8 cellular contexts compared by ENCODE assay signal in the genomic region with DNA sequence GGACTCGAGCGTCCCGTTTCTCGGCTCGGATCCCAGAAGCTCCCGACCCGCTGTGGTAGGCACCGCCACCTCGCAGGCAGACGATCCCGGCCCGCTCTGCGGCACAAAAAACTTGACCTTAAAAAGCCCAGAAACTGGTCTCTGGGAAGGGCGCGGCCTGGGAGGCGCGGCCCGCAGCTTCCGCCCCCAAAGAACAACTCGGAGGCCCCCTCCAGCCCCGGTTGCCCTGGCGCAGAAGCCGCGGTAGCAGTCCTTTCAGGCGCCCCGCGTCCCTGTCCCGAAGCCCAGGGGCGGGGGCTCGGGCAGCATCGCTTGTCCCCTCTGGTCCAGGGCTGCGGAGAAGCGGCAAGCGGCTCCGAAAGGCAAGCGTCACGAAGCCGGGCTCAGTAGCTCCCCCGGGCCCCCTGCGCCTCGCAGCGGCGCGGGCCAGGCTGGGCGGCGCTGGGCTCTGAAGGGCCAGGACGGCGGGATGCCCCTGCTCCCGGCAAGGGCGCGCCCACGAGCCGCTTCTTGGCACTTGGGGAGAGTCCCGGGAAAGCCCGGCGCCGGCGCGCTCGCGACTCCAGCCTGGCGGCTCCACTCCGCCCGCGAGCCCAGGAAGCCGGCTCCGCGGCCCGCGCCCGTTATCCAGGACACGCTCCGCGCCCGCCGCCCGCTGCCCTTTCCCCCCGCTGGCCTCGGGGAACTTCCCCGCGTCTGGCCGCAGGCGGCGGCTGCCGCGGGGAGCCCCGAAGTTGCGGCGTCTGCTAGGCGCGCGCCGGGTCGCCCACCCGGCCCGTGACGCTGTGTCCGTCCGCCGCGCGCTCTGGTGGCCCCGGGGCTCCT. TPM values are rescaled to one million over a fixed set of nuclear protein-coding genes. Genes with fewer than 3 reads are reported as not detected.
DNase-seq lines count a peak whose midpoint lies in the region; ATAC-seq, FAIRE-seq and TF ChIP-seq lines count a peak whose summit lies in the region.

Gene GCNT4 (minus strand): TSS at position 98 of the 825 bp plus-strand sequence. CDS start 22,521 bp downstream, outside the sequence.

- H3K23ac ChIP-seq in H1 (ENCODE audit: insufficient read length) (no peak within 1 kb of the TSS), mesenchymal stem cell (ENCODE audit: low read length in 2 of 2) (peak within 1 kb of the TSS in 1 of 2 experiments; percentile 37)

- CTCF ChIA-PET in Caco-2 (lab: Charles Lee), result interaction anchor here (1.0 kb wide), 1 partner anchor 127 kb away, joined by 3 read pairs; no protein-coding TSS in a partner anchor
- CTCF ChIA-PET in activated CD4-positive, alpha-beta T cell treated with anti-CD3 and anti-CD28 coated beads, Interleukin-2, amount 10 ng/mL, durations not matched to agents 7 days and 5 days (lab: Charles Lee), result interaction anchor here (0.6 to 1.5 kb wide), 7 partner anchors 11 to 1903 kb away, joined by 3 to 9 read pairs (median 3); partner anchors contain the start of gene ANKRD31
- CTCF ChIA-PET in H1 (lab: Charles Lee; ENCODE audit: partially characterized antibody), result interaction anchor here (0.6 to 4.3 kb wide), 6 partner anchors 12 to 212 kb away, joined by 3 to 29 read pairs (median 5); partner anchors contain the start of gene ANKRD31

- H4K91ac ChIP-seq in H1 (replicated peaks; ENCODE audit: insufficient read length, low read length), result no peak within 1 kb of the TSS
- H4K91ac ChIP-seq in mesenchymal stem cell (ENCODE audit: low read length), result peak within 1 kb of the TSS; percentile 35

- peak within 1 kb of the TSS; percentile 51 to 90 (median 68) for H3K9ac ChIP-seq in H1 (replicated peaks in 1 of 4; ENCODE audit: extremely low read depth in 1 of 4, low read depth in 3 of 4, low read length in 3 of 4)
- peak within 1 kb of the TSS; percentile 86 for H3K9ac ChIP-seq in mesenchymal stem cell (ENCODE audit: low read length)

- peaks cover 34% of the 10 kb centered on the region for H3K4me1 ChIP-seq in Caco-2
- H3K4me1 ChIP-seq in H1 (replicated peaks in 1 of 4; ENCODE audit: control insufficient read depth in 3 of 4, insufficient read depth in 4 of 4, low read length in 3 of 4), result peaks cover 18 to 35% (median 27%) of the 10 kb centered on the region in 4 experiments
- peaks cover 27% of the 10 kb centered on the region for H3K4me1 ChIP-seq in mesenchymal stem cell (ENCODE audit: control insufficient read depth, insufficient read depth, low read depth, low read length)
- peaks cover 26 to 59% (median 56%) of the 10 kb centered on the region in 4 donors for H3K4me1 ChIP-seq in stomach

- H4K5ac ChIP-seq in H1 (ENCODE audit: insufficient read length, low read depth, low read length), result no peak within 1 kb of the TSS

- H2BK15ac ChIP-seq in H1 (ENCODE audit: low read length) (no peak within 1 kb of the TSS), mesenchymal stem cell (ENCODE audit: low read depth, poor library complexity, severe bottlenecking) (peak within 1 kb of the TSS; percentile 60)

- BruUV-seq in Caco-2 (replicated peaks; lab: Mats Ljungman, UMichigan), result no TSS peak

- H3K79me2 ChIP-seq in H1 (ENCODE audit: control insufficient read depth in 1 of 2, insufficient read depth in 2 of 2, low read length in 2 of 2), result peaks cover 0 to 46% of the 10 kb centered on the region in 2 experiments; a peak in 2 of 4 replicates

- H2BK5ac ChIP-seq in H1 (ENCODE audit: low read depth, low read length), result no peak within 1 kb of the TSS
- H2BK5ac ChIP-seq in mesenchymal stem cell (ENCODE audit: low read depth, low read length, poor library complexity, severe bottlenecking), result peak within 1 kb of the TSS; percentile 89

- 4% methylated on average over 54 of the region's 103 CpGs; no CpG with 5 or more reads in 1 of the 2 experiments for WGBS in H1 (ENCODE audit: extremely low coverage in 1 of 2, insufficient coverage in 1 of 2, insufficient read length in 1 of 2, insufficient replicate concordance in 2 of 2, low coverage in 1 of 2, low lambda C conversion rate in 2 of 2, missing lambda C conversion rate in 1 of 2), 2 experiments
- WGBS in mesenchymal stem cell, result 1% methylated on average over 70 of the region's 103 CpGs
- 0 to 1% (median 1%) methylated on average over 25 to 102 of the region's 103 CpGs for WGBS in stomach, 5 donors

- peak within 1 kb of the TSS; percentile 81 for H3K4me3 ChIP-seq in Caco-2 (ENCODE audit: low read depth, low read length)
- H3K4me3 ChIP-seq in H1 (ENCODE audit: extremely low read depth in 1 of 4, insufficient read depth in 2 of 4, low read depth in 3 of 4, low read length in 4 of 4), result peak within 1 kb of the TSS; percentile 68 to 76 (median 73)
- H3K4me3 ChIP-seq in mesenchymal stem cell (ENCODE audit: insufficient read depth in 1 of 2, low read depth in 1 of 2, low read length in 2 of 2), result peak within 1 kb of the TSS; percentile 77 to 82
- H3K4me3 ChIP-seq in stomach, result peak within 1 kb of the TSS; percentile 80 to 90 (median 86)

- H3K27ac ChIP-seq in H1 (ENCODE audit: low read depth, low read length) (no peak within 1 kb of the TSS), mesenchymal stem cell (ENCODE audit: low read length, poor library complexity, severe bottlenecking) (peak within 1 kb of the TSS; percentile 58), stomach (peak within 1 kb of the TSS; percentile 91 to 98 (median 96))

- H4K8ac ChIP-seq in H1 (ENCODE audit: extremely low read depth, insufficient read depth, low read length) (peak within 1 kb of the TSS; percentile 85; the same call in 1 of the 2 replicates), mesenchymal stem cell (ENCODE audit: low read length) (peak within 1 kb of the TSS; percentile 77)

- no peak for ATAC-seq in HG03280 (IDR thresholded peaks at IDR 0.05; ENCODE audit: unreplicated experiment)

- H3K14ac ChIP-seq in H1 (ENCODE audit: insufficient read length) (no peak within 1 kb of the TSS), mesenchymal stem cell (ENCODE audit: low read length in 2 of 2) (peak within 1 kb of the TSS in 1 of 2 experiments; percentile 75)

- TF ChIP-seq EP300 in H1 (IDR thresholded peaks at IDR 0.05; ENCODE audit: borderline replicate concordance in 1 of 2, low read depth in 2 of 2, low read length in 2 of 2) (no peak), stomach (IDR thresholded peaks at IDR 0.05) (no peak)

- no peaks in the 10 kb centered on the region for H3K9me3 Mint-ChIP-seq in Caco-2 (ENCODE audit: unreplicated experiment)
- H3K9me3 Mint-ChIP-seq in activated CD4-positive, alpha-beta T cell treated with anti-CD3 and anti-CD28 coated beads, Interleukin-2, amount 10 ng/mL, durations not matched to agents 7 days and 5 days, result no peaks in the 10 kb centered on the region

- H3K27me3 ChIP-seq in Caco-2 (replicated peaks; ENCODE audit: control insufficient read depth, insufficient read depth, low read length), result no peaks in the 10 kb centered on the region; the same call in 1 of the 2 replicates
- peaks cover 0 to 33% (median 15%) of the 10 kb centered on the region in 4 experiments; a peak in 4 of 7 replicates for H3K27me3 ChIP-seq in H1 (replicated peaks in 1 of 4; ENCODE audit: control insufficient read depth in 3 of 4, extremely low read depth in 1 of 4, insufficient read depth in 3 of 4, low read length in 3 of 4)
- H3K27me3 ChIP-seq in mesenchymal stem cell (ENCODE audit: control insufficient read depth in 1 of 2, insufficient read depth in 1 of 2, low read length in 2 of 2), result peaks cover 0 to 3% of the 10 kb centered on the region in 2 experiments
- peaks cover 0 to 23% (median 0%) of the 10 kb centered on the region in 3 donors for H3K27me3 ChIP-seq in stomach

- H3K9me3 ChIP-seq in Caco-2, result no peaks in the 10 kb centered on the region
- H3K9me3 ChIP-seq in H1 (ENCODE audit: insufficient read depth in 2 of 2, low read depth in 1 of 2, low read length in 1 of 2), result no peaks in the 10 kb centered on the region
- H3K9me3 ChIP-seq in mesenchymal stem cell (ENCODE audit: control insufficient read depth, low read length), result no peaks in the 10 kb centered on the region
- no peaks in the 10 kb centered on the region for H3K9me3 ChIP-seq in stomach

- TF ChIP-seq CTCF in Caco-2 (IDR thresholded peaks at IDR 0.05; ENCODE audit: insufficient read depth in 1 of 2, low read depth in 1 of 2, low read length in 1 of 2, severe bottlenecking in 1 of 2, unreplicated experiment in 1 of 2) (no peak), H1 (IDR thresholded peaks at IDR 0.05; ENCODE audit: control extremely low read depth in 1 of 3, insufficient read depth in 1 of 3, low read depth in 1 of 3, low read length in 3 of 3) (no peak), stomach (IDR thresholded peaks at IDR 0.05) (no peak)

- H3K36me3 Mint-ChIP-seq in Caco-2 (ENCODE audit: insufficient read depth, unreplicated experiment), result peaks cover 15% of the 10 kb centered on the region
- no peaks in the 10 kb centered on the region for H3K36me3 Mint-ChIP-seq in activated CD4-positive, alpha-beta T cell treated with anti-CD3 and anti-CD28 coated beads, Interleukin-2, amount 10 ng/mL, durations not matched to agents 7 days and 5 days (ENCODE audit: low read depth)

- FAIRE-seq in H1 (lab: Jason Lieb, UNC), result no peak

- H3K4me2 ChIP-seq in H1 (ENCODE audit: insufficient read depth in 1 of 2, low read depth in 2 of 2, low read length in 2 of 2) (peak within 1 kb of the TSS; percentile 93 to 97), mesenchymal stem cell (ENCODE audit: low read length, poor library complexity, severe bottlenecking) (peak within 1 kb of the TSS; percentile 78)

- DNase-seq in Caco-2, result peak; percentile 42 to 50
- DNase-seq in HK-2 (ENCODE audit: unreplicated experiment), result peak; percentile 57
- peak; percentile 38 for DNase-seq in activated CD4-positive, alpha-beta T cell treated with anti-CD3 and anti-CD28 coated beads, Interleukin-2, amount 10 ng/mL, durations not matched to agents 7 days and 5 days
- DNase-seq in H1 (ENCODE audit: low read depth in 1 of 2, low spot score in 2 of 2), result peak in 1 of 2 experiments; percentile 69
- DNase-seq in mesenchymal stem cell, result peak; percentile 68
- peak; percentile 52 for DNase-seq in stomach
- no peak for DNase-seq in NCI-H1694 (lab: John Stamatoyannopoulos, UW)

- H3K18ac ChIP-seq in H1 (ENCODE audit: extremely low read depth, low read length) (peak within 1 kb of the TSS; percentile 64), mesenchymal stem cell (ENCODE audit: low read depth in 1 of 2, low read length in 2 of 2) (peak within 1 kb of the TSS; percentile 87 to 89)

- no peak within 1 kb of the TSS for H3K56ac ChIP-seq in H1 (replicated peaks; ENCODE audit: insufficient read length, low read depth, low read length)

- H3K36me3 ChIP-seq in Caco-2 (ENCODE audit: control insufficient read depth, insufficient read depth, low read length) (no peaks in the 10 kb centered on the region), H1 (ENCODE audit: control insufficient read depth in 2 of 4, insufficient read depth in 4 of 4, low read length in 3 of 4) (no peaks in the 10 kb centered on the region), mesenchymal stem cell (ENCODE audit: control insufficient read depth in 1 of 2, insufficient read depth in 2 of 2, low read depth in 1 of 2, low read length in 2 of 2) (no peaks in the 10 kb centered on the region), stomach (no peaks in the 10 kb centered on the region)

- POLR2A ChIA-PET in Caco-2 (lab: Charles Lee) (interaction anchor here (0.6 kb wide), 1 partner anchor 284 kb away, joined by 11 read pairs; the partner anchor contains the start of gene HMGCR), H1 (lab: Charles Lee; ENCODE audit: partially characterized antibody) (interaction anchor here (0.8 to 3.2 kb wide), 2 partner anchors 13 to 184 kb away, joined by 3 to 12 read pairs; partner anchors contain the start of gene ANKRD31)
- POLR2A ChIA-PET in activated CD4-positive, alpha-beta T cell treated with anti-CD3 and anti-CD28 coated beads, Interleukin-2, amount 10 ng/mL, durations not matched to agents 7 days and 5 days (lab: Charles Lee), result no interaction called here

- no peak within 1 kb of the TSS for H2BK12ac ChIP-seq in H1 (ENCODE audit: low read depth, low read length)
- peak within 1 kb of the TSS in 1 of 2 experiments; percentile 73 for H2BK12ac ChIP-seq in mesenchymal stem cell (ENCODE audit: low read length in 2 of 2)

- H3K27me3 Mint-ChIP-seq in Caco-2 (ENCODE audit: insufficient read depth, unreplicated experiment), result no peaks in the 10 kb centered on the region
- H3K27me3 Mint-ChIP-seq in activated CD4-positive, alpha-beta T cell treated with anti-CD3 and anti-CD28 coated beads, Interleukin-2, amount 10 ng/mL, durations not matched to agents 7 days and 5 days, result peaks cover 10% of the 10 kb centered on the region

- H3K4ac ChIP-seq in H1 (replicated peaks; ENCODE audit: insufficient read length, low read depth, low read length) (no peak within 1 kb of the TSS), mesenchymal stem cell (ENCODE audit: low read depth in 1 of 2, low read length in 2 of 2) (peak within 1 kb of the TSS; percentile 42 to 85)

- peak within 1 kb of the TSS; percentile 67 for H3K27ac Mint-ChIP-seq in Caco-2 (ENCODE audit: unreplicated experiment)
- peak within 1 kb of the TSS; percentile 92 for H3K27ac Mint-ChIP-seq in activated CD4-positive, alpha-beta T cell treated with anti-CD3 and anti-CD28 coated beads, Interleukin-2, amount 10 ng/mL, durations not matched to agents 7 days and 5 days

- H3K4me3 Mint-ChIP-seq in Caco-2 (ENCODE audit: unreplicated experiment), result peak within 1 kb of the TSS; percentile 86
- peak within 1 kb of the TSS; percentile 82 for H3K4me3 Mint-ChIP-seq in activated CD4-positive, alpha-beta T cell treated with anti-CD3 and anti-CD28 coated beads, Interleukin-2, amount 10 ng/mL, durations not matched to agents 7 days and 5 days

- H2AK5ac ChIP-seq in H1 (ENCODE audit: low read depth, low read length) (no peak within 1 kb of the TSS), mesenchymal stem cell (ENCODE audit: low read length, severe bottlenecking) (no peak within 1 kb of the TSS)

- peaks cover 13% of the 10 kb centered on the region for H3K23me2 ChIP-seq in H1 (ENCODE audit: low read depth, low read length)

- TF ChIP-seq POLR2A in H1 (IDR thresholded peaks at IDR 0.05; ENCODE audit: control extremely low read depth in 1 of 2, low read depth in 2 of 2, low read length in 2 of 2) (peak in 1 of 2 experiments; percentile 50; a peak in 2 of 3 replicates), stomach (IDR thresholded peaks at IDR 0.05) (no peak)

- H2BK120ac ChIP-seq in H1 (replicated peaks; ENCODE audit: low read depth, low read length) (no peak within 1 kb of the TSS), mesenchymal stem cell (ENCODE audit: low read depth, low read length) (peak within 1 kb of the TSS; percentile 46)

- H4K20me1 ChIP-seq in H1 (replicated peaks in 1 of 2; ENCODE audit: control insufficient read depth in 1 of 2, insufficient read depth in 2 of 2, low read length in 2 of 2), result peaks cover 0 to 8% of the 10 kb centered on the region in 2 experiments

- no peak for TF ChIP-seq RAD21 in H1 (IDR thresholded peaks at IDR 0.05 in 1 of 2, conservative IDR thresholded peaks at IDR 0.05 in 1 of 2; ENCODE audit: low read depth in 2 of 2, low read length in 2 of 2)

- intact Hi-C loops in Caco-2 (cut with micrococcal nuclease; ENCODE audit: unreplicated experiment), result loop anchor here (1.0 to 10.0 kb wide), 6 partner anchors 98 to 368 kb away; partner anchors contain the start of genes ANKRD31, HEXB and HMGCR
- intact Hi-C loops in stomach (cut with DNase I; ENCODE audit: low total_unique reads), result no loop called here

- peaks cover 35% of the 10 kb centered on the region for H3K4me1 Mint-ChIP-seq in Caco-2 (ENCODE audit: low read depth, unreplicated experiment)
- H3K4me1 Mint-ChIP-seq in activated CD4-positive, alpha-beta T cell treated with anti-CD3 and anti-CD28 coated beads, Interleukin-2, amount 10 ng/mL, durations not matched to agents 7 days and 5 days, result peaks cover 81% of the 10 kb centered on the region

- H2BK20ac ChIP-seq in H1 (ENCODE audit: low read length), result no peak within 1 kb of the TSS

- peak within 1 kb of the TSS; percentile 66; the same call in 1 of the 2 replicates for H2AFZ ChIP-seq in H1 (ENCODE audit: low read length)
- peak within 1 kb of the TSS; percentile 89 for H2AFZ ChIP-seq in mesenchymal stem cell (ENCODE audit: low read depth, low read length)

- H3K79me1 ChIP-seq in H1 (ENCODE audit: low read depth, low read length) (no peaks in the 10 kb centered on the region), mesenchymal stem cell (replicated peaks; ENCODE audit: low read length, poor library complexity, severe bottlenecking) (peaks cover 2% of the 10 kb centered on the region)

RNA-seq across cellular contexts. Expression of gene GCNT4, which starts in this region (rescaled TPM):
- total RNA-seq in Caco-2 (2022) (2.5 and 3.0 TPM in 2 replicates), stomach (10 to 100 TPM in 2 of 5 donors, 1 to 10 TPM in 3; 1.2 to 31.4 (median 8.0) TPM)
- total RNA-seq in activated CD4-positive, alpha-beta T cell treated with anti-CD3 and anti-CD28 coated beads, Interleukin-2, amount 10 ng/mL, durations not matched to agents 7 days and 5 days, result 1 to 10 TPM; 1.7 to 2.3 TPM
- total RNA-seq in H1 (2021; fragmentation: NEBNext Ultra II Directional; extraction: Animal tissue kit (Norgen Biotek cat#: 25700)), result 14.4 and 14.5 TPM in 2 replicates
- polyA plus RNA-seq in H1 (2011; rRNA removed) (0.61 and 1.1 TPM in 2 replicates), stomach (1 to 10 TPM; 1.5 to 3.8 (median 3.3) TPM)
- 1.3 TPM for polyA plus RNA-seq in H1 (2011; cell fraction: cytosol; rRNA removed)
- 0.68 TPM for polyA plus RNA-seq in H1 (2011; cell fraction: nucleus; rRNA removed)
- 0.99 to 4.2 TPM (median 2.0 TPM) in 4 replicates for polyA plus RNA-seq in H1 (2012, experiment 1 of 2)
- 0.47 TPM for polyA plus RNA-seq in H1 (2012, experiment 2 of 2)
- 7.1 TPM for polyA plus RNA-seq in H1 (2013, experiment 1 of 2)
- polyA plus RNA-seq in H1 (2013, experiment 2 of 2), result 7.8 TPM
- polyA minus RNA-seq in H1 (2011; rRNA and poly(A)+ RNA removed), result 2.9 and 4.3 TPM in 2 replicates
- 2.6 TPM for polyA minus RNA-seq in H1 (2011; cell fraction: cytosol; rRNA and poly(A)+ RNA removed)
- 4.6 TPM for polyA minus RNA-seq in H1 (2011; cell fraction: nucleus; rRNA and poly(A)+ RNA removed)
- polyA plus RNA-seq in mesenchymal stem cell (2013, experiment 1 of 2), result 2.7 TPM
- 2.9 TPM for polyA plus RNA-seq in mesenchymal stem cell (2013, experiment 2 of 2)
